In genomic region chr2:85183078-85183477, GRCh38 we compare ENCODE assay signal across 36 cellular contexts. TPM values are rescaled to one million over a fixed set of nuclear protein-coding genes. Genes with fewer than 3 reads are reported as not detected.
"Had no signal": no experiment of that assay in that cellular context is flagged by ENCODE, and none has a peak within 500 bp of the region (broad histone marks: within the 10 kb centered on the region; RNA-seq: fewer than 3 reads in every experiment).

No MANE protein-coding gene starts in this region.

- DNase-seq: activated CD4-positive, alpha-beta memory T cell treated with anti-CD3 and anti-CD28 coated beads for 36 hours; activated CD4-positive, alpha-beta T cell treated with anti-CD3 and anti-CD28 coated beads, Interleukin-2, amount 10 ng/mL, durations not matched to agents 24 days and 14 days; activated CD4-positive, CD25-positive, alpha-beta regulatory T cell treated with anti-CD3 and anti-CD28 coated beads, Interleukin-2, amount 50 U/mL, for 72 hours; activated CD8-positive, alpha-beta memory T cell treated with anti-CD3 and anti-CD28 coated beads, Interleukin-2, amount 50 U/mL, for 4 hours; activated effector memory CD4-positive, alpha-beta T cell treated with anti-CD3 and anti-CD28 coated beads, Interleukin-2, amount 50 U/mL, for 16 hours; activated naive CD4-positive, alpha-beta T cell treated with anti-CD3 and anti-CD28 coated beads for 36 hours; activated naive CD8-positive, alpha-beta T cell treated with anti-CD3 and anti-CD28 coated beads for 36 hours; activated T-cell treated with anti-CD3 and anti-CD28 coated beads, Interleukin-2, amount 50 U/mL, for 1 hour; adrenal gland; aorta; body of pancreas; cerebellar nuclear complex; cortex of kidney; effector memory CD8-positive, alpha-beta T cell; erythroblast; heart right ventricle; left ventricle myocardium superior; occipital lobe; right lobe of liver; small intestine; stimulated activated CD4-positive, alpha-beta T cell treated with anti-CD3 and anti-CD28 coated beads, Interleukin-15, amount 100 ng/mL, for 24 hours; stimulated activated CD4-positive, alpha-beta T cell treated with anti-CD3 and anti-CD28 coated beads, Interleukin-2, amount 100 ng/mL, for 24 hours; stimulated activated naive B cell treated with anti-CD40 and anti-IgM and Interleukin-4, amounts not matched to agents 10 μg/mL and 1 μg/mL and 100 μg/mL, for 72 hours; stomach; SW 1271; T-helper 9 cell; thyroid gland; upper lobe of left lung; WERI-Rb-1 had no signal

- ATAC-seq: body of pancreas; effector memory CD8-positive, alpha-beta T cell; left ventricle myocardium superior; right lobe of liver; stimulated activated naive B cell treated with anti-CD40 and anti-IgM and Interleukin-4, amounts not matched to agents 10 μg/mL and 1 μg/mL and 100 μg/mL, for 72 hours had no signal

- FAIRE-seq: small intestine, TTC549 had no signal

- H3K36me3 ChIP-seq: adrenal gland, cardiac muscle cell, heart right ventricle, right lobe of liver, stomach, thyroid gland, upper lobe of left lung, vagina had no signal

- H3K27ac ChIP-seq: adrenal gland, body of pancreas, cardiac muscle cell, heart right ventricle, right lobe of liver, stomach, thyroid gland, upper lobe of left lung, vagina, WERI-Rb-1 had no signal

- H3K36me3 Mint-ChIP-seq: activated CD4-positive, alpha-beta memory T cell treated with anti-CD3 and anti-CD28 coated beads for 36 hours; activated naive CD8-positive, alpha-beta T cell treated with anti-CD3 and anti-CD28 coated beads for 36 hours; stimulated activated naive B cell treated with anti-CD40 and anti-IgM and Interleukin-4, amounts not matched to agents 10 μg/mL and 1 μg/mL and 100 μg/mL, for 72 hours had no signal

- H3K27ac Mint-ChIP-seq: activated CD4-positive, alpha-beta memory T cell treated with anti-CD3 and anti-CD28 coated beads for 36 hours; activated CD4-positive, alpha-beta T cell treated with anti-CD3 and anti-CD28 coated beads, Interleukin-2, amount 10 ng/mL, durations not matched to agents 24 days and 14 days; activated naive CD4-positive, alpha-beta T cell treated with anti-CD3 and anti-CD28 coated beads for 36 hours; activated naive CD8-positive, alpha-beta T cell treated with anti-CD3 and anti-CD28 coated beads for 36 hours; activated T-helper 1 cell treated with anti-CD3 and anti-CD28 coated beads, Interleukin-12 subunit alpha, Interleukin-12 subunit beta, Interleukin-2, Interleukin-4 antibody, amounts not matched to agents 30 ng/mL and 10 ng/mL and 1 ng/mL, durations not matched to agents 14 hours and 24 hours and 36 hours; effector memory CD8-positive, alpha-beta T cell; stimulated activated naive B cell treated with anti-CD40 and anti-IgM and Interleukin-4, amounts not matched to agents 10 μg/mL and 1 μg/mL and 100 μg/mL, for 72 hours; T-helper 1 cell treated with Interleukin-12 subunit alpha and Interleukin-12 subunit beta and Interleukin-4 antibody, amounts not matched to agents 30 μg/mL and 1 μg/mL, for 36 hours had no signal

- H3K27me3 ChIP-seq: adrenal gland, body of pancreas, cardiac muscle cell, heart right ventricle, right lobe of liver, stomach, thyroid gland, upper lobe of left lung, vagina had no signal

- H3K4me3 Mint-ChIP-seq: activated CD4-positive, alpha-beta memory T cell treated with anti-CD3 and anti-CD28 coated beads for 36 hours; activated CD4-positive, alpha-beta T cell treated with anti-CD3 and anti-CD28 coated beads, Interleukin-2, amount 10 ng/mL, durations not matched to agents 24 days and 14 days; activated naive CD4-positive, alpha-beta T cell treated with anti-CD3 and anti-CD28 coated beads for 36 hours; activated naive CD8-positive, alpha-beta T cell treated with anti-CD3 and anti-CD28 coated beads for 36 hours; activated T-helper 1 cell treated with anti-CD3 and anti-CD28 coated beads, Interleukin-12 subunit alpha, Interleukin-12 subunit beta, Interleukin-2, Interleukin-4 antibody, amounts not matched to agents 30 ng/mL and 10 ng/mL and 1 ng/mL, durations not matched to agents 14 hours and 24 hours and 36 hours; effector memory CD8-positive, alpha-beta T cell; neural crest cell; stimulated activated naive B cell treated with anti-CD40 and anti-IgM and Interleukin-4, amounts not matched to agents 10 μg/mL and 1 μg/mL and 100 μg/mL, for 72 hours; T-helper 1 cell treated with Interleukin-12 subunit alpha and Interleukin-12 subunit beta and Interleukin-4 antibody, amounts not matched to agents 30 μg/mL and 1 μg/mL, for 36 hours had no signal

- H3K4me1 ChIP-seq: body of pancreas, right lobe of liver had no signal

- H3K9me3 ChIP-seq: adrenal gland, body of pancreas, heart right ventricle, right lobe of liver, stomach, thyroid gland, upper lobe of left lung, vagina had no signal

- H3K4me3 ChIP-seq: adrenal gland, body of pancreas, cardiac muscle cell, heart right ventricle, right lobe of liver, stomach, thyroid gland, upper lobe of left lung, vagina had no signal

- H3K4me1 Mint-ChIP-seq: activated naive CD8-positive, alpha-beta T cell treated with anti-CD3 and anti-CD28 coated beads for 36 hours; stimulated activated naive B cell treated with anti-CD40 and anti-IgM and Interleukin-4, amounts not matched to agents 10 μg/mL and 1 μg/mL and 100 μg/mL, for 72 hours had no signal

- H3K9me3 Mint-ChIP-seq: activated CD4-positive, alpha-beta memory T cell treated with anti-CD3 and anti-CD28 coated beads for 36 hours; activated CD4-positive, alpha-beta T cell treated with anti-CD3 and anti-CD28 coated beads, Interleukin-2, amount 10 ng/mL, durations not matched to agents 24 days and 14 days; activated naive CD4-positive, alpha-beta T cell treated with anti-CD3 and anti-CD28 coated beads for 36 hours; activated naive CD8-positive, alpha-beta T cell treated with anti-CD3 and anti-CD28 coated beads for 36 hours; activated T-helper 1 cell treated with anti-CD3 and anti-CD28 coated beads, Interleukin-12 subunit alpha, Interleukin-12 subunit beta, Interleukin-2, Interleukin-4 antibody, amounts not matched to agents 30 ng/mL and 10 ng/mL and 1 ng/mL, durations not matched to agents 14 hours and 24 hours and 36 hours; effector memory CD8-positive, alpha-beta T cell; neural crest cell; stimulated activated naive B cell treated with anti-CD40 and anti-IgM and Interleukin-4, amounts not matched to agents 10 μg/mL and 1 μg/mL and 100 μg/mL, for 72 hours; T-helper 1 cell treated with Interleukin-12 subunit alpha and Interleukin-12 subunit beta and Interleukin-4 antibody, amounts not matched to agents 30 μg/mL and 1 μg/mL, for 36 hours had no signal

RNA-seq across cellular contexts. Expression of gene TCF7L1, which starts 49.9 kb away (rescaled TPM):
- total RNA-seq: activated CD8-positive, alpha-beta memory T cell treated with anti-CD3 and anti-CD28 coated beads for 36 hours; activated T-helper 1 cell treated with anti-CD3 and anti-CD28 coated beads, Interleukin-12 subunit alpha, Interleukin-12 subunit beta, Interleukin-2, Interleukin-4 antibody, amounts not matched to agents 30 ng/mL and 10 ng/mL and 1 ng/mL, durations not matched to agents 14 hours and 24 hours and 36 hours had no signal
